Comparison of ENCODE assay signal across 17 cellular contexts in the genomic region with DNA sequence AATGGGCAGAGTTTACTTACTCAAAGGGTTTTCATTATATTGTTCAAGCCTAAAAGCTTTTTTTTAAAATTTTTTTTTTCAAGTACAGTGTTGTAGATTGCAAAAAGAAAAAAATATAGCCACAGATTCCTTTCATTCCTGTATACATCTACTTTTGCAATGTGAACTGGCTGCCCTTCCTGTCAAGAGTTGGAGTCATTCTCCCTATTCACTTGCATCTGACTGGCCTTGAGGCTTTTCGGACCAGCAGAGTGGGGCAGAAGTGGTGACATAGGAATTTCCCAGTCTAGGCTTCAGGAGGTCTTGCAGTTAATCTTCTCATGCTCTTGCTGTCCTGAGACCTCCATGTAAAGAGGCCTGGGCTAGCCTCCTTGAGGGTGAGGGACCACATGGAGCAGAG.
"Had no signal": no experiment of that assay in that cellular context is flagged by ENCODE, and none has a peak within 500 bp of the region (broad histone marks: within the 10 kb centered on the region; RNA-seq: fewer than 3 reads in every experiment).

No MANE protein-coding gene starts in this region.

- H3K4me3 ChIP-seq: cardiac muscle cell, coronary artery, lower lobe of right lung, psoas muscle, right lobe of liver, upper lobe of left lung had no signal

- H3K4me1 Mint-ChIP-seq: activated CD8-positive, alpha-beta memory T cell treated with anti-CD3 and anti-CD28 coated beads, Interleukin-2, amount 10 ng/mL, durations not matched to agents 7 days and 5 days had no signal

- H3K27me3 Mint-ChIP-seq: activated CD8-positive, alpha-beta memory T cell treated with anti-CD3 and anti-CD28 coated beads, Interleukin-2, amount 10 ng/mL, durations not matched to agents 7 days and 5 days; naive thymus-derived CD4-positive, alpha-beta T cell had no signal

- H3K27me3 ChIP-seq: right lobe of liver, upper lobe of left lung had no signal

- H3K27ac Mint-ChIP-seq: activated CD8-positive, alpha-beta memory T cell treated with anti-CD3 and anti-CD28 coated beads, Interleukin-2, amount 10 ng/mL, durations not matched to agents 7 days and 5 days; activated naive CD4-positive, alpha-beta T cell treated with anti-CD3 and anti-CD28 coated beads, Interleukin-2, amount 50 U/mL, for 72 hours had no signal

- ATAC-seq: activated CD4-positive, CD25-positive, alpha-beta regulatory T cell treated with anti-CD3 and anti-CD28 coated beads, Interleukin-2, amount 50 U/mL, for 24 hours; activated CD8-positive, alpha-beta memory T cell treated with anti-CD3 and anti-CD28 coated beads, Interleukin-2, amount 10 ng/mL, durations not matched to agents 7 days and 5 days; activated naive CD4-positive, alpha-beta T cell treated with anti-CD3 and anti-CD28 coated beads, Interleukin-2, amount 50 U/mL, for 72 hours; activated T-cell treated with anti-CD3 and anti-CD28 coated beads, Interleukin-2, amount 50 U/mL, for 4 hours; left cardiac atrium; lower lobe of right lung; naive thymus-derived CD4-positive, alpha-beta T cell; psoas muscle; right lobe of liver had no signal

- H3K4me1 ChIP-seq: lower lobe of right lung, psoas muscle, right lobe of liver, upper lobe of left lung had no signal

- H3K36me3 ChIP-seq: cardiac muscle cell, lower lobe of right lung, right lobe of liver, upper lobe of left lung had no signal

- H3K9me3 ChIP-seq: lower lobe of right lung, psoas muscle, right lobe of liver, upper lobe of left lung had no signal

- H3K27ac ChIP-seq: cardiac muscle cell, coronary artery, lower lobe of right lung, psoas muscle, right lobe of liver, upper lobe of left lung had no signal

- H3K4me3 Mint-ChIP-seq: activated CD8-positive, alpha-beta memory T cell treated with anti-CD3 and anti-CD28 coated beads, Interleukin-2, amount 10 ng/mL, durations not matched to agents 7 days and 5 days; activated T-cell treated with anti-CD3 and anti-CD28 coated beads, Interleukin-2, amount 50 U/mL, for 4 hours; naive thymus-derived CD4-positive, alpha-beta T cell had no signal

- DNase-seq: activated CD4-positive, alpha-beta T cell treated with anti-CD3 and anti-CD28 coated beads, Interleukin-2, amount 50 U/mL, for 4 hours; activated CD8-positive, alpha-beta memory T cell treated with anti-CD3 and anti-CD28 coated beads, Interleukin-2, amount 10 ng/mL, durations not matched to agents 7 days and 5 days; activated effector memory CD4-positive, alpha-beta T cell treated with anti-CD3 and anti-CD28 coated beads, Interleukin-2, amount 50 U/mL, for 16 hours; activated T-cell treated with anti-CD3 and anti-CD28 coated beads, Interleukin-2, amount 50 U/mL, for 4 hours; effector CD4-positive, alpha-beta T cell; left cardiac atrium; lower lobe of right lung; naive thymus-derived CD4-positive, alpha-beta T cell; nucleus accumbens; psoas muscle; right lobe of liver; stimulated activated naive CD4-positive, alpha-beta T cell; upper lobe of left lung had no signal
